ENCODE assay signal across 8 cellular contexts in genomic region chr14:51989293-51990234, GRCh38. TPM values are rescaled to one million over a fixed set of nuclear protein-coding genes. Genes with fewer than 3 reads are reported as not detected.
A peak's percentile ranks its signal among the peaks of the same experiment; 100 is the strongest.
DNase-seq lines count a peak whose midpoint lies in the region; ATAC-seq and TF ChIP-seq lines count a peak whose summit lies in the region.

Gene RTRAF, plus strand, starts transcription at chr14:51989546. Its CDS starts 94 bp downstream, at chr14:51989640.

- no peaks in the 10 kb centered on the region for H3K27me3 ChIP-seq in uterus

- peaks cover 0 to 6% of the 10 kb centered on the region in 2 donors for H3K4me1 ChIP-seq in uterus

- intact Hi-C loops in left ventricle myocardium superior (cut with micrococcal nuclease) = no loop called here
- intact Hi-C loops in uterus (cut with DNase I; ENCODE audit: low total_unique reads) = no loop called here

- no peaks in the 10 kb centered on the region for H3K9me3 ChIP-seq in uterus

- peak in 1 of 4 experiments; percentile 16 for TF ChIP-seq CTCF in uterus (IDR thresholded peaks at IDR 0.05)

- peak; percentile 91 for DNase-seq in NCI-H1694 (lab: John Stamatoyannopoulos, UW)
- DNase-seq in T-helper 2 cell = peak; percentile 84 to 97 (median 89)
- peak; percentile 97 for DNase-seq in left ventricle myocardium superior
- DNase-seq in pulmonary artery endothelial cell (ENCODE audit: low read depth, low spot score) = peak; percentile 85
- DNase-seq in uterus = peak; percentile 91 to 93

- H3K27ac ChIP-seq in angular gyrus (ENCODE audit: low read depth, low read length) (peak within 1 kb of the TSS; percentile 79), uterus (peak within 1 kb of the TSS; percentile 87)

- TF ChIP-seq POLR2A in GM15510 (IDR thresholded peaks at IDR 0.05; ENCODE audit: borderline replicate concordance, extremely low read depth, insufficient read length) (peak; percentile 84), uterus (IDR thresholded peaks at IDR 0.05) (peak; percentile 58 to 85)

- peak within 1 kb of the TSS; percentile 95 to 96 for H3K4me3 ChIP-seq in uterus

- no peaks in the 10 kb centered on the region for H3K36me3 ChIP-seq in uterus

- ATAC-seq in HG02884 (IDR thresholded peaks at IDR 0.05; ENCODE audit: unreplicated experiment) (peak; percentile 84), left ventricle myocardium superior (peak; percentile 99)

RNA-seq across cellular contexts. Expression of gene RTRAF, which starts in this region (rescaled TPM):
- 225 TPM for total RNA-seq in left ventricle myocardium superior
- total RNA-seq in pulmonary artery endothelial cell = 240 and 310 TPM in 2 replicates
- total RNA-seq in uterus = 100 to 1,000 TPM in 1 of 4 donors, 10 to 100 TPM in 3; 21.8 to 129 (median 44.4) TPM

Comparison
In these comparisons a context has a peak if more than half of its experiments do, and no peak if none do; other contexts are left out.
1. Peak in every context shown above with its lines: DNase-seq, ATAC-seq, H3K4me3 ChIP-seq and H3K27ac ChIP-seq.